Comparison of ENCODE assay signal across 9 cellular contexts in the genomic region with DNA sequence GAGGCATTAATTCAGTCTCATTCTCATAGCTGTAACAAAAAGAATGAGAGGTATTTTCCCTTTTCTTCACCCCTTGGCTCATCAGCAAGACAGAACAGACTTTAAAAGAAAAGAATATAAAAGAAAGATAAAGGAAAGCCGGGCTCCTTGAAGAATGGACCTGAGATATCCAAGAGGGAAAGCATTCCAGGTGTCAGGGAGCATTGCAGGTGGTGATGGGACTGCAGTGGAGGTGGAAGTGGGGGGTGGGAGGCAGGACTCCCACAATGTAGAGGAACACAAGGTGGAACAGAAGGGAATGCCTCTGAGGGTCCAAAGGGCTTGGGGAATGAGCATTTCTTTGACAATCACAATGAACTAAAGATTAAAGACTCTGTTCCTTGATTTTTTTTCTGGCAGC.
"Had no signal": no experiment of that assay in that cellular context is flagged by ENCODE, and none has a peak within 500 bp of the region (broad histone marks: within the 10 kb centered on the region; RNA-seq: fewer than 3 reads in every experiment).

No MANE protein-coding gene starts in this region.

- H2AFZ ChIP-seq: GM23248 had no signal

- H3K9me3 ChIP-seq: HAP-1 had no signal

- FAIRE-seq: HTR-8/SVneo, K562 had no signal

- H3K4me1 ChIP-seq: HAP-1 had no signal

- H3K27ac ChIP-seq: GM23248 had no signal

- H3K36me3 ChIP-seq: HAP-1 had no signal

- H3K9ac ChIP-seq: GM23248 had no signal

- H3K4me3 ChIP-seq: GM23248, HAP-1, K562 had no signal

- ATAC-seq: HCT116, K562 had no signal

- DNase-seq: GM23248, H7, HFFc6, IMR-90, KG1 had no signal
